In the genomic region with DNA sequence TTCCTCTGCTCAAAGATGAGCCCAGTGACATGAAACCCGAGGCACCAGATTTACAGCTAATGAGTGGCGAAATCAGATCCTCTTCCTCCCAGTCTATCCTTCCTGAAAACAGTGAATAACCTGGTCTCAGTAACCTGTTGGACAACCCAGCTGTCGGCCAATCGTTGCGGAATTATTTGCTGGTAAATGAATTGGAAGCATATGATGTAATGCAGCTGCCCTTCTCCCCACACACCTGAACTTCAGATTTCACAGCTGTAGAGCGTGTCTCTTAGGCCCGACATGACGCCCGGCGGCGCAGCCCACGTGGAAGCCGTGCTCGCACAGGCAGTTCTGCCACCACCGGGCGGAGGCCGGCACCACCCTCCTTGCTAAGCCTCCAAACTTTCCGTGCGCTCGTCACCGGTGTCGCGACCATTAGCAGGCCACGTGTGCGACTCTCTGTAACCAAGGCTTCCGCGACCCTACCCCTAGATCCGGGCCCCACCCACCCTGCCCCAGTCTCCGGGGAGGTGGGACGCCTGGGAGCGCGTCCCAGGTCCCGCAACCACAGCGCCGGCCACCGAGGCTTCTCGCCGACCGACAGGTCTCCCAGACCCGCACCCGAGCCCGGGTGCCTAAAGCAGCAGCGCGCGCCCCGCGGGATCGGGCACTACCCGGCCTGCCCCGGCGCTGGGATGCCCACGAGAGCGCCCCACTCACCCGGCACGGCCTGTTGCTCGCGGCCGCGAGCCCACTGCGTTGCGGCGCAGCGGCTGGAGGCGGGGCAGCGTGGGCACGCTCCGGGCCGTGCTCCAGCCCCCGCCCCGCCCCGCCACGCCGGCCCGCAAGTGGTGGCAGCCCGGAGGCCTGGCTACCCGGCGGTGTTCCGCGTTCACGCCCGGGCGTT, we compare ENCODE assay signal across 1 cellular context.
A peak's percentile ranks its signal among the peaks of the same experiment; 100 is the strongest.
TF ChIP-seq lines count a peak whose summit lies in the region.

RIOX2 (minus strand) TSS at position 753 of the 889 bp plus-strand sequence. CDS start 4,838 bp downstream, outside the sequence.

TF ChIP-seq in HepG2, 621 proteins besides CTCF, POLR2A, EP300 and RAD21 (continued from another document and continues in another):
- TF ChIP-seq ZNF710 (CRISPR knock-in tag; IDR thresholded peaks at IDR 0.05; ENCODE audit: borderline replicate concordance) (no peak; the same call in 1 of the 2 replicates), GPBP1L1 (CRISPR knock-in tag; IDR thresholded peaks at IDR 0.05) (no peak), TAF1 (CRISPR knock-in tag; IDR thresholded peaks at IDR 0.05) (peak; percentile 43; the same call in 1 of the 2 replicates), TBX3 (IDR thresholded peaks at IDR 0.05; ENCODE audit: borderline replicate concordance) (no peak), ZFP36L2 (CRISPR knock-in tag; IDR thresholded peaks at IDR 0.05) (no peak), ZNF792 (CRISPR knock-in tag; IDR thresholded peaks at IDR 0.05) (no peak), ZBTB7A (CRISPR knock-in tag; IDR thresholded peaks at IDR 0.05) (no peak), ZSCAN21 (CRISPR knock-in tag; IDR thresholded peaks at IDR 0.05; ENCODE audit: borderline replicate concordance) (0 out of 2 replicates have a peak, but pooled peaks have one; percentile 51), ZNF557 (CRISPR knock-in tag; IDR thresholded peaks at IDR 0.05) (no peak), YY1 (IDR thresholded peaks at IDR 0.05; ENCODE audit: insufficient read depth, insufficient replicate concordance, low read depth, low read length) (peak; percentile 24), GPN1 (CRISPR knock-in tag; IDR thresholded peaks at IDR 0.05; ENCODE audit: borderline replicate concordance) (no peak), ZNF224 (CRISPR knock-in tag; IDR thresholded peaks at IDR 0.05) (peak; percentile 25; the same call in 1 of the 2 replicates), KDM5B (CRISPR knock-in tag; IDR thresholded peaks at IDR 0.05; ENCODE audit: borderline replicate concordance) (peak; percentile 81; the same call in 1 of the 2 replicates), ARID5B (CRISPR knock-in tag; IDR thresholded peaks at IDR 0.05) (peak; percentile 43; the same call in 1 of the 2 replicates), MEIS2 (CRISPR knock-in tag; IDR thresholded peaks at IDR 0.05) (no peak; the same call in 1 of the 2 replicates), ZNF562 (CRISPR knock-in tag; IDR thresholded peaks at IDR 0.05; ENCODE audit: borderline replicate concordance) (no peak), ZNF12 (CRISPR knock-in tag; IDR thresholded peaks at IDR 0.05) (no peak), KDM6A (CRISPR knock-in tag; IDR thresholded peaks at IDR 0.05; ENCODE audit: low read depth) (no peak), NBN (conservative IDR thresholded peaks at IDR 0.05) (no peak), THYN1 (CRISPR knock-in tag; IDR thresholded peaks at IDR 0.05; ENCODE audit: borderline replicate concordance, low read depth) (no peak), PITX1 (CRISPR knock-in tag; IDR thresholded peaks at IDR 0.05) (peak; percentile 50; the same call in 1 of the 2 replicates), NFYB (CRISPR knock-in tag; IDR thresholded peaks at IDR 0.05) (no peak), ZNF484 (CRISPR knock-in tag; IDR thresholded peaks at IDR 0.05; ENCODE audit: borderline replicate concordance, low read depth) (no peak), ZNF7 (CRISPR knock-in tag; IDR thresholded peaks at IDR 0.05) (no peak), CHD2 (IDR thresholded peaks at IDR 0.05; ENCODE audit: low read depth, low read length) (no peak), MTA3 (CRISPR knock-in tag; IDR thresholded peaks at IDR 0.05) (no peak), ZNF841 (CRISPR knock-in tag; IDR thresholded peaks at IDR 0.05; ENCODE audit: borderline replicate concordance) (peak; percentile 59; the same call in 1 of the 2 replicates), ZNF546 (CRISPR knock-in tag; conservative IDR thresholded peaks at IDR 0.05) (0 out of 2 replicates have a peak, but pooled peaks have one; percentile 64), SIX4 (CRISPR knock-in tag; IDR thresholded peaks at IDR 0.05) (0 out of 2 replicates have a peak, but pooled peaks have one; percentile 12), DMAP1 (CRISPR knock-in tag; IDR thresholded peaks at IDR 0.05) (peak; percentile 96), CCAR2 (optimal IDR thresholded peaks at IDR 0.05; ENCODE audit: low read depth, low read length) (no peak), FOXP4 (CRISPR knock-in tag; IDR thresholded peaks at IDR 0.05) (no peak), POGK (CRISPR knock-in tag; conservative IDR thresholded peaks at IDR 0.05) (no peak)
- TF ChIP-seq, protein P1, sequence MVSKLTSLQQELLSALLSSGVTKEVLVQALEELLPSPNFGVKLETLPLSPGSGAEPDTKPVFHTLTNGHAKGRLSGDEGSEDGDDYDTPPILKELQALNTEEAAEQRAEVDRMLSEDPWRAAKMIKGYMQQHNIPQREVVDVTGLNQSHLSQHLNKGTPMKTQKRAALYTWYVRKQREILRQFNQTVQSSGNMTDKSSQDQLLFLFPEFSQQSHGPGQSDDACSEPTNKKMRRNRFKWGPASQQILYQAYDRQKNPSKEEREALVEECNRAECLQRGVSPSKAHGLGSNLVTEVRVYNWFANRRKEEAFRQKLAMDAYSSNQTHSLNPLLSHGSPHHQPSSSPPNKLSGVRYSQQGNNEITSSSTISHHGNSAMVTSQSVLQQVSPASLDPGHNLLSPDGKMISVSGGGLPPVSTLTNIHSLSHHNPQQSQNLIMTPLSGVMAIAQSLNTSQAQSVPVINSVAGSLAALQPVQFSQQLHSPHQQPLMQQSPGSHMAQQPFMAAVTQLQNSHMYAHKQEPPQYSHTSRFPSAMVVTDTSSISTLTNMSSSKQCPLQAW (CRISPR knock-in tag; IDR thresholded peaks at IDR 0.05) = no peak
- TF ChIP-seq, protein P2, sequence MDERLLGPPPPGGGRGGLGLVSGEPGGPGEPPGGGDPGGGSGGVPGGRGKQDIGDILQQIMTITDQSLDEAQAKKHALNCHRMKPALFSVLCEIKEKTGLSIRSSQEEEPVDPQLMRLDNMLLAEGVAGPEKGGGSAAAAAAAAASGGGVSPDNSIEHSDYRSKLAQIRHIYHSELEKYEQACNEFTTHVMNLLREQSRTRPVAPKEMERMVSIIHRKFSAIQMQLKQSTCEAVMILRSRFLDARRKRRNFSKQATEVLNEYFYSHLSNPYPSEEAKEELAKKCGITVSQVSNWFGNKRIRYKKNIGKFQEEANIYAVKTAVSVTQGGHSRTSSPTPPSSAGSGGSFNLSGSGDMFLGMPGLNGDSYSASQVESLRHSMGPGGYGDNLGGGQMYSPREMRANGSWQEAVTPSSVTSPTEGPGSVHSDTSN (CRISPR knock-in tag; IDR thresholded peaks at IDR 0.05) = no peak
- TF ChIP-seq, protein P3, sequence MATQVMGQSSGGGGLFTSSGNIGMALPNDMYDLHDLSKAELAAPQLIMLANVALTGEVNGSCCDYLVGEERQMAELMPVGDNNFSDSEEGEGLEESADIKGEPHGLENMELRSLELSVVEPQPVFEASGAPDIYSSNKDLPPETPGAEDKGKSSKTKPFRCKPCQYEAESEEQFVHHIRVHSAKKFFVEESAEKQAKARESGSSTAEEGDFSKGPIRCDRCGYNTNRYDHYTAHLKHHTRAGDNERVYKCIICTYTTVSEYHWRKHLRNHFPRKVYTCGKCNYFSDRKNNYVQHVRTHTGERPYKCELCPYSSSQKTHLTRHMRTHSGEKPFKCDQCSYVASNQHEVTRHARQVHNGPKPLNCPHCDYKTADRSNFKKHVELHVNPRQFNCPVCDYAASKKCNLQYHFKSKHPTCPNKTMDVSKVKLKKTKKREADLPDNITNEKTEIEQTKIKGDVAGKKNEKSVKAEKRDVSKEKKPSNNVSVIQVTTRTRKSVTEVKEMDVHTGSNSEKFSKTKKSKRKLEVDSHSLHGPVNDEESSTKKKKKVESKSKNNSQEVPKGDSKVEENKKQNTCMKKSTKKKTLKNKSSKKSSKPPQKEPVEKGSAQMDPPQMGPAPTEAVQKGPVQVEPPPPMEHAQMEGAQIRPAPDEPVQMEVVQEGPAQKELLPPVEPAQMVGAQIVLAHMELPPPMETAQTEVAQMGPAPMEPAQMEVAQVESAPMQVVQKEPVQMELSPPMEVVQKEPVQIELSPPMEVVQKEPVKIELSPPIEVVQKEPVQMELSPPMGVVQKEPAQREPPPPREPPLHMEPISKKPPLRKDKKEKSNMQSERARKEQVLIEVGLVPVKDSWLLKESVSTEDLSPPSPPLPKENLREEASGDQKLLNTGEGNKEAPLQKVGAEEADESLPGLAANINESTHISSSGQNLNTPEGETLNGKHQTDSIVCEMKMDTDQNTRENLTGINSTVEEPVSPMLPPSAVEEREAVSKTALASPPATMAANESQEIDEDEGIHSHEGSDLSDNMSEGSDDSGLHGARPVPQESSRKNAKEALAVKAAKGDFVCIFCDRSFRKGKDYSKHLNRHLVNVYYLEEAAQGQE (IDR thresholded peaks at IDR 0.05; ENCODE audit: borderline replicate concordance in 1 of 2, low read depth in 1 of 2, low read length in 2 of 2) = no peak
